ENCODE assay signal across 14 cellular contexts in genomic region chr5:160802567-160802966, GRCh38.
DNase-seq lines count a peak whose midpoint lies in the region; ATAC-seq and TF ChIP-seq lines count a peak whose summit lies in the region.
"Had no signal": no experiment of that assay in that cellular context is flagged by ENCODE, and none has a peak within 500 bp of the region (broad histone marks: within the 10 kb centered on the region; RNA-seq: fewer than 3 reads in every experiment).

No MANE protein-coding gene starts in this region.

- no peaks in the 10 kb centered on the region for H3K36me3 Mint-ChIP-seq in stimulated activated memory B cell treated with anti-CD40 and anti-IgM and Interleukin-4, amounts not matched to agents 10 μg/mL and 1 μg/mL and 100 μg/mL, for 72 hours
- H3K36me3 Mint-ChIP-seq in stimulated activated naive B cell treated with anti-CD40 and anti-IgM and Interleukin-4, amounts not matched to agents 10 μg/mL and 1 μg/mL and 100 μg/mL, for 72 hours: peaks cover 0 to 4% of the 10 kb centered on the region in 2 donors

- H3K27ac Mint-ChIP-seq in stimulated activated memory B cell treated with anti-CD40 and anti-IgM and Interleukin-4, amounts not matched to agents 10 μg/mL and 1 μg/mL and 100 μg/mL, for 72 hours: no peak overlapping the region
- H3K27ac Mint-ChIP-seq in stimulated activated naive B cell treated with anti-CD40 and anti-IgM and Interleukin-4, amounts not matched to agents 10 μg/mL and 1 μg/mL and 100 μg/mL, for 72 hours: no peak overlapping the region
- H3K27ac Mint-ChIP-seq: activated CD4-positive, alpha-beta T cell treated with anti-CD3 and anti-CD28 coated beads, Interleukin-2, amount 10 ng/mL, durations not matched to agents 24 days and 14 days had no signal

- no peak overlapping the region for H3K4me3 Mint-ChIP-seq in stimulated activated memory B cell treated with anti-CD40 and anti-IgM and Interleukin-4, amounts not matched to agents 10 μg/mL and 1 μg/mL and 100 μg/mL, for 72 hours
- H3K4me3 Mint-ChIP-seq in stimulated activated naive B cell treated with anti-CD40 and anti-IgM and Interleukin-4, amounts not matched to agents 10 μg/mL and 1 μg/mL and 100 μg/mL, for 72 hours: no peak overlapping the region
- H3K4me3 Mint-ChIP-seq: activated CD4-positive, alpha-beta T cell treated with anti-CD3 and anti-CD28 coated beads, Interleukin-2, amount 10 ng/mL, durations not matched to agents 24 days and 14 days had no signal

- H3K27me3 ChIP-seq in RWPE2 (ENCODE audit: insufficient read depth, poor library complexity, severe bottlenecking): no peaks in the 10 kb centered on the region
- H3K27me3 ChIP-seq: colonic mucosa had no signal

- peak; percentile 71 for ATAC-seq in RWPE2 (ENCODE audit: low read depth)
- no peak for ATAC-seq in stimulated activated memory B cell treated with anti-CD40 and anti-IgM and Interleukin-4, amounts not matched to agents 10 μg/mL and 1 μg/mL and 100 μg/mL, for 72 hours
- no peak for ATAC-seq in stimulated activated naive B cell treated with anti-CD40 and anti-IgM and Interleukin-4, amounts not matched to agents 10 μg/mL and 1 μg/mL and 100 μg/mL, for 72 hours (replicated peaks)

- no peaks in the 10 kb centered on the region for H3K27me3 Mint-ChIP-seq in stimulated activated memory B cell treated with anti-CD40 and anti-IgM and Interleukin-4, amounts not matched to agents 10 μg/mL and 1 μg/mL and 100 μg/mL, for 72 hours
- H3K27me3 Mint-ChIP-seq in stimulated activated naive B cell treated with anti-CD40 and anti-IgM and Interleukin-4, amounts not matched to agents 10 μg/mL and 1 μg/mL and 100 μg/mL, for 72 hours: no peaks in the 10 kb centered on the region
- H3K27me3 Mint-ChIP-seq: activated CD4-positive, alpha-beta T cell treated with anti-CD3 and anti-CD28 coated beads, Interleukin-2, amount 10 ng/mL, durations not matched to agents 24 days and 14 days had no signal

- TF ChIP-seq CTCF in AG10803 (conservative IDR thresholded peaks at IDR 0.05; ENCODE audit: low read length) (peak; percentile 29; the same call in 1 of the 2 replicates), GM13977 (IDR thresholded peaks at IDR 0.05; ENCODE audit: extremely low read depth, insufficient read depth, missing control alignments) (peak; percentile 21), RWPE2 (IDR thresholded peaks at IDR 0.05; ENCODE audit: poor library complexity, severe bottlenecking) (peak; percentile 59)

- no peaks in the 10 kb centered on the region for H3K4me1 ChIP-seq in RWPE2 (ENCODE audit: insufficient read depth, poor library complexity, severe bottlenecking)
- H3K4me1 ChIP-seq: colonic mucosa had no signal

- H3K36me3 ChIP-seq in RWPE2 (ENCODE audit: low read depth): no peaks in the 10 kb centered on the region
- H3K36me3 ChIP-seq: colonic mucosa had no signal

- no peaks in the 10 kb centered on the region for H3K9me3 ChIP-seq in RWPE2 (ENCODE audit: severe bottlenecking)
- H3K9me3 ChIP-seq: colonic mucosa had no signal

- DNase-seq in AG10803 (ENCODE audit: low read depth) (no peak), GM13977 (ENCODE audit: low spot score) (no peak), RWPE2 (ENCODE audit: low spot score) (no peak), left kidney (ENCODE audit: low read depth, low spot score) (peak; percentile 71), NCI-H82 treated with DMSO at 0.1 percent for 48 hours (lab: John Stamatoyannopoulos, UW; ENCODE audit: unreplicated experiment) (no peak), NCI-H510A (lab: John Stamatoyannopoulos, UW) (no peak)
- no peak for DNase-seq in stimulated activated naive B cell treated with anti-CD40 and anti-IgM and Interleukin-4, amounts not matched to agents 10 μg/mL and 1 μg/mL and 100 μg/mL, for 72 hours
- DNase-seq: activated CD4-positive, alpha-beta T cell treated with anti-CD3 and anti-CD28 coated beads, Interleukin-2, amount 10 ng/mL, durations not matched to agents 24 days and 14 days; activated naive CD4-positive, alpha-beta T cell; colonic mucosa; GOT3; NCI-H1048 had no signal

- no peaks in the 10 kb centered on the region for H3K9me3 Mint-ChIP-seq in stimulated activated memory B cell treated with anti-CD40 and anti-IgM and Interleukin-4, amounts not matched to agents 10 μg/mL and 1 μg/mL and 100 μg/mL, for 72 hours
- no peaks in the 10 kb centered on the region for H3K9me3 Mint-ChIP-seq in stimulated activated naive B cell treated with anti-CD40 and anti-IgM and Interleukin-4, amounts not matched to agents 10 μg/mL and 1 μg/mL and 100 μg/mL, for 72 hours
- H3K9me3 Mint-ChIP-seq: activated CD4-positive, alpha-beta T cell treated with anti-CD3 and anti-CD28 coated beads, Interleukin-2, amount 10 ng/mL, durations not matched to agents 24 days and 14 days had no signal

- in situ Hi-C loops in GM13977 (cut with MboI; ENCODE audit: low pct_unique_long_range_greater_than_20kb, low sequenced_read_pairs, unreplicated experiment): no loop called here

- H3K4me1 Mint-ChIP-seq in stimulated activated memory B cell treated with anti-CD40 and anti-IgM and Interleukin-4, amounts not matched to agents 10 μg/mL and 1 μg/mL and 100 μg/mL, for 72 hours: peaks cover 6% of the 10 kb centered on the region
- peaks cover 11 to 25% of the 10 kb centered on the region in 2 donors for H3K4me1 Mint-ChIP-seq in stimulated activated naive B cell treated with anti-CD40 and anti-IgM and Interleukin-4, amounts not matched to agents 10 μg/mL and 1 μg/mL and 100 μg/mL, for 72 hours
- H3K4me1 Mint-ChIP-seq: activated CD4-positive, alpha-beta T cell treated with anti-CD3 and anti-CD28 coated beads, Interleukin-2, amount 10 ng/mL, durations not matched to agents 24 days and 14 days had no signal

- H3K27ac ChIP-seq in RWPE2 (ENCODE audit: poor library complexity, severe bottlenecking): no peak overlapping the region
- H3K27ac ChIP-seq: C4-2B, colonic mucosa had no signal

- no peak overlapping the region for H3K4me3 ChIP-seq in AG10803 (ENCODE audit: low read length)
- no peak overlapping the region for H3K4me3 ChIP-seq in RWPE2 (ENCODE audit: severe bottlenecking)
- H3K4me3 ChIP-seq: colonic mucosa had no signal
